In the genomic region with DNA sequence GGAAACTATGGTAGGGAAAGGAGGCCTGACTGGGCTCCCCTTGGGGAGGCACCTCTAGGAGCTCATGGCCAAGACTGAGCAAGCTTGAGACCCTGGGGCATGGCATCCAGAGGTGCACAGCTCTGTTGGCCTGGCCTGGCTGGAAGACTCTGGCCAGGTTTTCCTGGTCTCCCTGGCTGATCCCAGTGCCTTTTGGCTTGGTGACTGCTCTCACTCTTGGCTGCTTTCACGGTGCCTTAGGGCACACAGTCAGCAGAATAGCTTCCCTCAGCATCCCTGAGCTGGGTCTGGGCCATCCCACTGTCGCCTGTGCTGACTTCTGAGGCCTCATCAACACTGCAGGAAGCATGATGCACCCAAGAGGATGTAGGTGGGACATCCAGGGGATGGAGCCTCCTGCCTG, we compare ENCODE assay signal across 28 cellular contexts. TPM values are rescaled to one million over a fixed set of nuclear protein-coding genes. Genes with fewer than 3 reads are reported as not detected.
DNase-seq lines count a peak whose midpoint lies in the region; ATAC-seq, FAIRE-seq and TF ChIP-seq lines count a peak whose summit lies in the region.
"Had no signal": no experiment of that assay in that cellular context is flagged by ENCODE, and none has a peak within 500 bp of the region (broad histone marks: within the 10 kb centered on the region; RNA-seq: fewer than 3 reads in every experiment).

No MANE protein-coding gene starts in this region.

- BruUV-seq in MCF 10A (replicated peaks; lab: Mats Ljungman, UMichigan), result no TSS peak

- H3K27me3 Mint-ChIP-seq in MCF 10A (ENCODE audit: insufficient read depth, unreplicated experiment), result no peaks in the 10 kb centered on the region

- CTCF ChIA-PET in MCF 10A (lab: Yijun Ruan, JAX), result interaction anchor here (0.6 to 4.0 kb wide), 6 partner anchors 12 to 512 kb away, joined by 3 to 32 read pairs (median 4); partner anchors contain the start of gene DELE1

- H3K27ac Mint-ChIP-seq in MCF 10A (ENCODE audit: low read depth, unreplicated experiment), result no peak overlapping the region
- H3K27ac Mint-ChIP-seq: activated CD8-positive, alpha-beta T cell treated with anti-CD3 and anti-CD28 coated beads for 36 hours; activated naive CD8-positive, alpha-beta T cell treated with anti-CD3 and anti-CD28 coated beads, Interleukin-2, amount 10 ng/mL, durations not matched to agents 7 days and 5 days; CD8-positive, alpha-beta T cell; memory B cell; T-cell; type B pancreatic cell had no signal

- TF ChIP-seq CTCF in MCF 10A (IDR thresholded peaks at IDR 0.05; ENCODE audit: unreplicated experiment), result no peak

- peaks cover 16% of the 10 kb centered on the region for H3K4me1 Mint-ChIP-seq in MCF 10A (ENCODE audit: insufficient read depth, unreplicated experiment)

- DNase-seq in EH (ENCODE audit: low read depth) (peak; percentile 84), H54 (ENCODE audit: insufficient read length, low spot score) (peak; percentile 32), MCF 10A (ENCODE audit: unreplicated experiment) (peak; percentile 88), left lobe of liver (ENCODE audit: low spot score) (peak; percentile 41), NCI-H2171 treated with DMSO at 0.1 percent for 48 hours (lab: John Stamatoyannopoulos, UW) (no peak), epidermal melanocyte (ENCODE audit: insufficient read length, low spot score) (no peak), COLO668 (lab: John Stamatoyannopoulos, UW; ENCODE audit: unreplicated experiment) (no peak)
- DNase-seq: activated CD4-positive, alpha-beta T cell treated with anti-CD3 and anti-CD28 coated beads for 1 hour; activated CD8-positive, alpha-beta T cell treated with anti-CD3 and anti-CD28 coated beads for 36 hours; activated effector memory CD4-positive, alpha-beta T cell treated with Interleukin-2 at 50 U/mL for 16 hours; activated naive CD8-positive, alpha-beta T cell treated with anti-CD3 and anti-CD28 coated beads, Interleukin-2, amount 10 ng/mL, durations not matched to agents 7 days and 5 days; activated T-cell treated with anti-CD3 and anti-CD28 coated beads for 4 hours; CD8-positive, alpha-beta T cell; erythroblast; GF-D8; NCI-H1436; NCI-H526; Peyer's patch; T-cell had no signal

- peak; percentile 31 for ATAC-seq in left lobe of liver
- no peak for ATAC-seq in GM21723 (IDR thresholded peaks at IDR 0.05; ENCODE audit: unreplicated experiment)
- ATAC-seq: activated CD8-positive, alpha-beta T cell treated with anti-CD3 and anti-CD28 coated beads for 36 hours; CD8-positive, alpha-beta T cell; K562; T-cell had no signal

- H3K9me3 Mint-ChIP-seq in MCF 10A (ENCODE audit: unreplicated experiment), result peaks cover 8% of the 10 kb centered on the region
- H3K9me3 Mint-ChIP-seq: activated CD8-positive, alpha-beta T cell treated with anti-CD3 and anti-CD28 coated beads for 36 hours; CD8-positive, alpha-beta T cell; T-cell; type B pancreatic cell had no signal

- POLR2A ChIA-PET in MCF 10A (lab: Yijun Ruan, JAX), result interaction anchor here (0.5 to 5.1 kb wide), 11 partner anchors 11 to 274 kb away, joined by 3 to 31 read pairs (median 4); partner anchors contain the start of genes DELE1, HDAC3, RELL2 and RNF14

- H3K36me3 Mint-ChIP-seq in MCF 10A (ENCODE audit: insufficient read depth, unreplicated experiment), result no peaks in the 10 kb centered on the region
- H3K36me3 Mint-ChIP-seq: activated naive CD8-positive, alpha-beta T cell treated with anti-CD3 and anti-CD28 coated beads, Interleukin-2, amount 10 ng/mL, durations not matched to agents 7 days and 5 days; CD8-positive, alpha-beta T cell; T-cell; type B pancreatic cell had no signal

- intact Hi-C loops in MCF 10A (cut with micrococcal nuclease), result no loop called here

- H3K4me3 Mint-ChIP-seq in MCF 10A (ENCODE audit: unreplicated experiment), result no peak overlapping the region
- H3K4me3 Mint-ChIP-seq: activated CD8-positive, alpha-beta T cell treated with anti-CD3 and anti-CD28 coated beads for 36 hours; activated naive CD8-positive, alpha-beta T cell treated with anti-CD3 and anti-CD28 coated beads, Interleukin-2, amount 10 ng/mL, durations not matched to agents 7 days and 5 days; CD8-positive, alpha-beta T cell; memory B cell; T-cell; type B pancreatic cell had no signal

- TF ChIP-seq POLR2A in H54 (IDR thresholded peaks at IDR 0.05; ENCODE audit: low read depth, low read length), result no peak

- peak; percentile 52 for FAIRE-seq in H54 (lab: Jason Lieb, UNC)
- FAIRE-seq: frontal cortex, islet of Langerhans, K562, TTC549 had no signal

RNA-seq across cellular contexts. Expression of gene DELE1, which starts 13.4 kb away (rescaled TPM):
- 88.1 and 91.3 TPM in 2 replicates for total RNA-seq in MCF 10A (2022)
- total RNA-seq in left lobe of liver, result 37.8 TPM

RNA-seq across cellular contexts. Expression of gene PCDH1, which starts 32.1 kb away (rescaled TPM):
- 9.9 and 15.7 TPM in 2 replicates for total RNA-seq in MCF 10A (2022)
- total RNA-seq in left lobe of liver, result 33.2 TPM
- total RNA-seq: activated naive CD8-positive, alpha-beta T cell treated with anti-CD3 and anti-CD28 coated beads, Interleukin-2, amount 10 ng/mL, durations not matched to agents 7 days and 5 days had no signal

RNA-seq across cellular contexts. Expression of gene PCDH12, which starts 47.7 kb away (rescaled TPM):
- total RNA-seq in MCF 10A (2022), result 0.07 TPM in 1 of 2 replicates, not detected in the other
- total RNA-seq in left lobe of liver, result 3.0 TPM
- total RNA-seq: CD8-positive, alpha-beta T cell; myocyte; SJSA1 had no signal

RNA-seq across cellular contexts. Expression of gene RNF14, which starts 58.6 kb away (rescaled TPM):
- total RNA-seq in MCF 10A (2022) (78.0 and 81.3 TPM in 2 replicates), left lobe of liver (38.9 TPM)

Comparison
In these comparisons a context has a peak if more than half of its experiments do, and no peak if none do; other contexts are left out.
1. DNase-seq: peak in EH (single experiment), H54 (single experiment), MCF 10A (single experiment) and left lobe of liver (single experiment); none in NCI-H2171 treated with DMSO at 0.1 percent for 48 hours (single experiment), epidermal melanocyte (single experiment) and COLO668 (single experiment).